Comparison of ENCODE assay signal across 8 cellular contexts in genomic region chr2:65070172-65070830, GRCh38. TPM values are rescaled to one million over a fixed set of nuclear protein-coding genes. Genes with fewer than 3 reads are reported as not detected.
DNase-seq lines count a peak whose midpoint lies in the region; ATAC-seq and TF ChIP-seq lines count a peak whose summit lies in the region.

No MANE protein-coding gene starts in this region.

- H4K20me1 ChIP-seq in GM23248 (ENCODE audit: insufficient read depth), result no peaks in the 10 kb centered on the region

- no peaks in the 10 kb centered on the region for H3K27me3 ChIP-seq in GM23248 (replicated peaks; ENCODE audit: insufficient read depth)
- H3K27me3 ChIP-seq in skeletal muscle tissue (ENCODE audit: control insufficient read depth in 3 of 3, insufficient read depth in 3 of 3, low read length in 3 of 3), result no peaks in the 10 kb centered on the region

- peaks cover 43% of the 10 kb centered on the region for H3F3A ChIP-seq in GM23248 (ENCODE audit: insufficient read depth)

- peaks cover 8% of the 10 kb centered on the region for H3K4me1 Mint-ChIP-seq in WTC11

- no peaks in the 10 kb centered on the region for H3K9me3 Mint-ChIP-seq in WTC11

- H3K27me3 Mint-ChIP-seq in WTC11 (ENCODE audit: low read depth), result no peaks in the 10 kb centered on the region

- peaks cover 5% of the 10 kb centered on the region; the same call in 1 of the 2 replicates for H3K36me3 ChIP-seq in GM23248 (ENCODE audit: low read depth)
- peaks cover 29 to 42% (median 30%) of the 10 kb centered on the region in 3 donors for H3K36me3 ChIP-seq in skeletal muscle tissue (ENCODE audit: control insufficient read depth in 3 of 3, insufficient read depth in 3 of 3, low read length in 3 of 3)

- POLR2A ChIA-PET in WTC11 (lab: Charles Lee), result no interaction called here

- CTCF ChIA-PET in WTC11 (lab: Charles Lee), result interaction anchor here (1.0 to 4.6 kb wide), 8 partner anchors 11 to 147 kb away, joined by 3 to 19 read pairs (median 5); partner anchors contain the start of gene RAB1A

- H3K79me2 ChIP-seq in GM23248 (ENCODE audit: insufficient read depth), result peaks cover 36% of the 10 kb centered on the region

- H3K4me3 ChIP-seq in GM23248, result no peak overlapping the region
- no peak overlapping the region for H3K4me3 ChIP-seq in fibroblast of the aortic adventitia (ENCODE audit: low read depth, low read length)
- H3K4me3 ChIP-seq in skeletal muscle tissue (ENCODE audit: low read length in 3 of 3), result no peak overlapping the region

- no peak overlapping the region for H2AFZ ChIP-seq in GM23248

- H3K27ac ChIP-seq in GM23248, result peak overlapping the region; percentile 77
- peak overlapping the region; percentile 75 for H3K27ac ChIP-seq in skeletal muscle tissue (ENCODE audit: low read depth, low read length)

- no peaks in the 10 kb centered on the region for H3K9me3 ChIP-seq in GM23248 (ENCODE audit: low read depth)
- no peaks in the 10 kb centered on the region for H3K9me3 ChIP-seq in skeletal muscle tissue (ENCODE audit: control insufficient read depth in 3 of 3, low read length in 3 of 3)

- peak; percentile 54 for ATAC-seq in WTC11

- TF ChIP-seq CTCF in WTC11 (IDR thresholded peaks at IDR 0.05) (no peak), fibroblast of the aortic adventitia (IDR thresholded peaks at IDR 0.05; ENCODE audit: insufficient read depth, low read length) (peak; percentile 52)

- no peaks in the 10 kb centered on the region for H3K9me2 ChIP-seq in GM23248 (ENCODE audit: insufficient read depth)

- in situ Hi-C loops in GM23248 (cut with MboI), result loop anchor here (25.0 kb wide), 1 partner anchor 492 kb away; no protein-coding TSS in a partner anchor

- H3K4me1 ChIP-seq in GM23248 (ENCODE audit: insufficient read depth) (peaks cover 27% of the 10 kb centered on the region), skeletal muscle tissue (ENCODE audit: control insufficient read depth in 3 of 3, insufficient read depth in 3 of 3, low read length in 3 of 3) (peaks cover 68 to 83% (median 78%) of the 10 kb centered on the region in 3 donors)

- 18 to 20% methylated on average over 8 of the region's 8 CpGs for WGBS in GM23248 (ENCODE audit: low coverage in 1 of 2, low lambda C conversion rate in 2 of 2, missing lambda C conversion rate in 2 of 2), 2 experiments

- H3K9ac ChIP-seq in GM23248 (peak overlapping the region; percentile 46), skeletal muscle tissue (ENCODE audit: low read depth in 1 of 3, low read length in 3 of 3) (peak overlapping the region in 2 of 3 donors; percentile 46 to 64)

- peak overlapping the region; percentile 38 for H3K4me2 ChIP-seq in GM23248 (ENCODE audit: unreplicated experiment)

- no peak overlapping the region for H3K4me3 Mint-ChIP-seq in WTC11

- H3K27ac Mint-ChIP-seq in WTC11, result peak overlapping the region; percentile 61; the same call in 1 of the 2 replicates

- peak; percentile 86 for DNase-seq in GM23248
- DNase-seq in WTC11 (ENCODE audit: low spot score), result no peak
- DNase-seq in fibroblast of the aortic adventitia (ENCODE audit: low read depth), result peak; percentile 61
- no peak for DNase-seq in iPS-NIHi11 (ENCODE audit: low spot score)
- no peak for DNase-seq in SKM-1 treated with dmso at 0.1 percent for 144 hours (lab: John Stamatoyannopoulos, UW; ENCODE audit: unreplicated experiment)
- no peak for DNase-seq in NCI-H1048 (lab: John Stamatoyannopoulos, UW)
- DNase-seq in CD1c-positive myeloid dendritic cell (ENCODE audit: extremely low spot score), result no peak

- H3K36me3 Mint-ChIP-seq in WTC11, result peaks cover 34% of the 10 kb centered on the region

TF ChIP-seq in WTC11, 78 proteins besides CTCF, POLR2A, EP300 and RAD21:
- no peak for TF ChIP-seq ARID4B (CRISPR knock-in tag; IDR thresholded peaks at IDR 0.05; ENCODE audit: borderline replicate concordance)

RNA-seq across cellular contexts. Expression of gene CEP68, which starts 14.1 kb away (rescaled TPM):
- total RNA-seq in GM23248 (2014; rRNA removed; shearing (Covaris generic)), result 5.1 and 7.3 TPM in 2 replicates
- polyA plus RNA-seq in GM23248 (2016; fragmentation: Nextera tagmentation; extraction: Ambion mirVana), result 7.9 and 10.7 TPM in 2 replicates
- total RNA-seq in WTC11 (2021) (14.6 to 16.7 TPM (median 15.3 TPM) in 3 replicates), fibroblast of the aortic adventitia (ENCODE audit: low replicate concordance) (12.0 and 12.3 TPM in 2 replicates), skeletal muscle tissue (27.1 TPM)

RNA-seq across cellular contexts. Expression of gene RAB1A, which starts 59.6 kb away (rescaled TPM):
- 119 and 120 TPM in 2 replicates for total RNA-seq in GM23248 (2014; rRNA removed; shearing (Covaris generic))
- 299 and 303 TPM in 2 replicates for polyA plus RNA-seq in GM23248 (2016; fragmentation: Nextera tagmentation; extraction: Ambion mirVana)
- total RNA-seq in WTC11 (2021), result 112 to 114 TPM (median 113 TPM) in 3 replicates
- 72.1 and 80.7 TPM in 2 replicates for total RNA-seq in fibroblast of the aortic adventitia (ENCODE audit: low replicate concordance)
- 58.5 TPM for total RNA-seq in skeletal muscle tissue

Comparison
In these comparisons a context has a peak if more than half of its experiments do, and no peak if none do; other contexts are left out.
1. DNase-seq: peak in GM23248 (single experiment) and fibroblast of the aortic adventitia (single experiment); none in WTC11 (single experiment), iPS-NIHi11 (single experiment), SKM-1 treated with dmso at 0.1 percent for 144 hours (single experiment), NCI-H1048 (single experiment) and CD1c-positive myeloid dendritic cell (single experiment).